8 cellular contexts compared by ENCODE assay signal in genomic region chr19:55173717-55174409, GRCh38. TPM values are rescaled to one million over a fixed set of nuclear protein-coding genes. Genes with fewer than 3 reads are reported as not detected.
A peak's percentile ranks its signal among the peaks of the same experiment; 100 is the strongest.
DNase-seq lines count a peak whose midpoint lies in the region; ATAC-seq and TF ChIP-seq lines count a peak whose summit lies in the region.

No MANE protein-coding gene starts in this region.

- peaks cover 6% of the 10 kb centered on the region for H3K9me3 Mint-ChIP-seq in activated CD4-positive, alpha-beta T cell treated with anti-CD3 and anti-CD28 coated beads, Interleukin-2, amount 10 ng/mL, durations not matched to agents 24 days and 14 days
- H3K9me3 Mint-ChIP-seq in activated naive CD4-positive, alpha-beta T cell treated with anti-CD3 and anti-CD28 coated beads, Interleukin-2, amount 50 U/mL, for 24 hours = no peaks in the 10 kb centered on the region
- H3K9me3 Mint-ChIP-seq in progenitor cell of endocrine pancreas (ENCODE audit: low read depth) = no peaks in the 10 kb centered on the region

- peak overlapping the region; percentile 76 for H3K4me3 Mint-ChIP-seq in activated CD4-positive, alpha-beta T cell treated with anti-CD3 and anti-CD28 coated beads, Interleukin-2, amount 10 ng/mL, durations not matched to agents 24 days and 14 days
- H3K4me3 Mint-ChIP-seq in activated naive CD4-positive, alpha-beta T cell treated with anti-CD3 and anti-CD28 coated beads, Interleukin-2, amount 50 U/mL, for 24 hours = peak overlapping the region; percentile 57
- peak overlapping the region; percentile 62 for H3K4me3 Mint-ChIP-seq in progenitor cell of endocrine pancreas (ENCODE audit: low read depth)

- intact Hi-C loops in activated CD4-positive, alpha-beta T cell treated with anti-CD3 and anti-CD28 coated beads, Interleukin-2, amount 10 ng/mL, durations not matched to agents 24 days and 14 days (cut with micrococcal nuclease) = no loop called here
- intact Hi-C loops in Right ventricle myocardium inferior (cut with DNase I) = no loop called here

- H3K36me3 Mint-ChIP-seq in activated CD4-positive, alpha-beta T cell treated with anti-CD3 and anti-CD28 coated beads, Interleukin-2, amount 10 ng/mL, durations not matched to agents 24 days and 14 days (ENCODE audit: low read depth) = no peaks in the 10 kb centered on the region
- H3K36me3 Mint-ChIP-seq in activated naive CD4-positive, alpha-beta T cell treated with anti-CD3 and anti-CD28 coated beads, Interleukin-2, amount 50 U/mL, for 24 hours = no peaks in the 10 kb centered on the region
- no peaks in the 10 kb centered on the region for H3K36me3 Mint-ChIP-seq in progenitor cell of endocrine pancreas (ENCODE audit: insufficient read depth)

- peaks cover 67% of the 10 kb centered on the region for H3K27me3 Mint-ChIP-seq in activated CD4-positive, alpha-beta T cell treated with anti-CD3 and anti-CD28 coated beads, Interleukin-2, amount 10 ng/mL, durations not matched to agents 24 days and 14 days
- peaks cover 57% of the 10 kb centered on the region for H3K27me3 Mint-ChIP-seq in activated naive CD4-positive, alpha-beta T cell treated with anti-CD3 and anti-CD28 coated beads, Interleukin-2, amount 50 U/mL, for 24 hours
- peaks cover 94% of the 10 kb centered on the region for H3K27me3 Mint-ChIP-seq in progenitor cell of endocrine pancreas

- no peak for TF ChIP-seq CTCF in progenitor cell of endocrine pancreas (IDR thresholded peaks at IDR 0.05; ENCODE audit: unreplicated experiment)

- peaks cover 15% of the 10 kb centered on the region for H3K4me1 Mint-ChIP-seq in activated CD4-positive, alpha-beta T cell treated with anti-CD3 and anti-CD28 coated beads, Interleukin-2, amount 10 ng/mL, durations not matched to agents 24 days and 14 days
- peaks cover 30% of the 10 kb centered on the region for H3K4me1 Mint-ChIP-seq in activated naive CD4-positive, alpha-beta T cell treated with anti-CD3 and anti-CD28 coated beads, Interleukin-2, amount 50 U/mL, for 24 hours
- peaks cover 3% of the 10 kb centered on the region for H3K4me1 Mint-ChIP-seq in progenitor cell of endocrine pancreas (ENCODE audit: low read depth)

- no peak overlapping the region for H3K27ac Mint-ChIP-seq in activated CD4-positive, alpha-beta T cell treated with anti-CD3 and anti-CD28 coated beads, Interleukin-2, amount 10 ng/mL, durations not matched to agents 24 days and 14 days
- H3K27ac Mint-ChIP-seq in activated naive CD4-positive, alpha-beta T cell treated with anti-CD3 and anti-CD28 coated beads, Interleukin-2, amount 50 U/mL, for 24 hours = no peak overlapping the region
- no peak overlapping the region for H3K27ac Mint-ChIP-seq in progenitor cell of endocrine pancreas

- ATAC-seq in Right ventricle myocardium inferior (peak; percentile 54), HG02852 (IDR thresholded peaks at IDR 0.05; ENCODE audit: unreplicated experiment) (no peak)

- peak; percentile 87 for DNase-seq in activated CD4-positive, alpha-beta T cell treated with anti-CD3 and anti-CD28 coated beads, Interleukin-2, amount 10 ng/mL, durations not matched to agents 24 days and 14 days
- DNase-seq in activated CD4-positive, alpha-beta T cell treated with anti-CD3 and anti-CD28 coated beads for 1 hour = no peak
- DNase-seq in NCI-H748 (lab: John Stamatoyannopoulos, UW; ENCODE audit: unreplicated experiment) (peak; percentile 83), Right ventricle myocardium inferior (ENCODE audit: missing footprints) (no peak), progenitor cell of endocrine pancreas (ENCODE audit: low spot score, unreplicated experiment) (no peak), NCI-H524 treated with DMSO at 0.1 percent for 48 hours (lab: John Stamatoyannopoulos, UW) (no peak)

RNA-seq across cellular contexts. Expression of gene SYT5, which starts 6.2 kb away (rescaled TPM):
- total RNA-seq in activated CD4-positive, alpha-beta T cell treated with anti-CD3 and anti-CD28 coated beads, Interleukin-2, amount 10 ng/mL, durations not matched to agents 24 days and 14 days = not detected in 2 replicates
- total RNA-seq in Right ventricle myocardium inferior (not detected), progenitor cell of endocrine pancreas (4.3 and 4.8 TPM in 2 replicates)

RNA-seq across cellular contexts. Expression of gene DNAAF3, which starts 7.5 kb away (rescaled TPM):
- not detected in 2 replicates for total RNA-seq in activated CD4-positive, alpha-beta T cell treated with anti-CD3 and anti-CD28 coated beads, Interleukin-2, amount 10 ng/mL, durations not matched to agents 24 days and 14 days
- total RNA-seq in Right ventricle myocardium inferior = 0.73 TPM
- total RNA-seq in progenitor cell of endocrine pancreas = 14.9 and 18.4 TPM in 2 replicates

RNA-seq across cellular contexts. Expression of gene TNNI3, which starts 16.3 kb away (rescaled TPM):
- not detected in 2 replicates for total RNA-seq in activated CD4-positive, alpha-beta T cell treated with anti-CD3 and anti-CD28 coated beads, Interleukin-2, amount 10 ng/mL, durations not matched to agents 24 days and 14 days
- 4,708 TPM for total RNA-seq in Right ventricle myocardium inferior
- 5.5 and 6.0 TPM in 2 replicates for total RNA-seq in progenitor cell of endocrine pancreas

RNA-seq across cellular contexts. Expression of gene TNNT1, which starts 24.9 kb away (rescaled TPM):
- 0.36 and 0.51 TPM in 2 replicates for total RNA-seq in activated CD4-positive, alpha-beta T cell treated with anti-CD3 and anti-CD28 coated beads, Interleukin-2, amount 10 ng/mL, durations not matched to agents 24 days and 14 days
- 66.0 TPM for total RNA-seq in Right ventricle myocardium inferior
- total RNA-seq in progenitor cell of endocrine pancreas = 4.6 and 5.5 TPM in 2 replicates

RNA-seq across cellular contexts. Expression of gene PTPRH, which starts 35.4 kb away (rescaled TPM):
- total RNA-seq in activated CD4-positive, alpha-beta T cell treated with anti-CD3 and anti-CD28 coated beads, Interleukin-2, amount 10 ng/mL, durations not matched to agents 24 days and 14 days = not detected in 2 replicates
- total RNA-seq in Right ventricle myocardium inferior = 0.87 TPM
- total RNA-seq in progenitor cell of endocrine pancreas = 0.43 and 1.6 TPM in 2 replicates

Comparison
In these comparisons a context has a peak if more than half of its experiments do, and no peak if none do; other contexts are left out.
1. DNase-seq: peak in activated CD4-positive, alpha-beta T cell treated with anti-CD3 and anti-CD28 coated beads, Interleukin-2, amount 10 ng/mL, durations not matched to agents 24 days and 14 days (single experiment) and NCI-H748 (single experiment); none in activated CD4-positive, alpha-beta T cell treated with anti-CD3 and anti-CD28 coated beads for 1 hour (single experiment), Right ventricle myocardium inferior (single experiment), progenitor cell of endocrine pancreas (single experiment) and NCI-H524 treated with DMSO at 0.1 percent for 48 hours (single experiment).
2. RNA of gene TNNI3, which starts 16.3 kb away (total RNA-seq): 4,708 TPM in Right ventricle myocardium inferior (single experiment); 5.5 to 6.0 TPM in progenitor cell of endocrine pancreas and not detected in activated CD4-positive, alpha-beta T cell treated with anti-CD3 and anti-CD28 coated beads, Interleukin-2, amount 10 ng/mL, durations not matched to agents 24 days and 14 days; every median in the first group is over 100 times any median in the second.
3. Peak in every context shown above with its lines, with median percentiles within 50 percentile points of each other: H3K4me3 Mint-ChIP-seq.